ENCODE assay signal across 14 cellular contexts in genomic region chr16:68313116-68313515, GRCh38. TPM values are rescaled to one million over a fixed set of nuclear protein-coding genes. Genes with fewer than 3 reads are reported as not detected.
A peak's percentile ranks its signal among the peaks of the same experiment; 100 is the strongest.
DNase-seq lines count a peak whose midpoint lies in the region; ATAC-seq and TF ChIP-seq lines count a peak whose summit lies in the region.
"Had no signal": no experiment of that assay in that cellular context is flagged by ENCODE, and none has a peak within 500 bp of the region (broad histone marks: within the 10 kb centered on the region; RNA-seq: fewer than 3 reads in every experiment).

No MANE protein-coding gene starts in this region.

- intact Hi-C loops in activated CD8-positive, alpha-beta T cell treated with anti-CD3 and anti-CD28 coated beads for 36 hours (cut with micrococcal nuclease), result loop anchor here (5.0 kb wide), 1 partner anchor 46 kb away; no protein-coding TSS in a partner anchor
- intact Hi-C loops in Caco-2 (cut with micrococcal nuclease; ENCODE audit: unreplicated experiment), result loop anchor here (5.0 kb wide), 1 partner anchor 46 kb away; no protein-coding TSS in a partner anchor

- no peak for ATAC-seq in activated CD8-positive, alpha-beta T cell treated with anti-CD3 and anti-CD28 coated beads for 36 hours
- no peak for ATAC-seq in activated CD8-positive, alpha-beta T cell treated with anti-CD3 and anti-CD28 coated beads, Interleukin-2, amount 10 ng/mL, durations not matched to agents 7 days and 5 days
- ATAC-seq: PC-3 had no signal

- POLR2A ChIA-PET in activated CD8-positive, alpha-beta T cell treated with anti-CD3 and anti-CD28 coated beads for 36 hours (lab: Charles Lee), result no interaction called here
- POLR2A ChIA-PET in activated CD8-positive, alpha-beta T cell treated with anti-CD3 and anti-CD28 coated beads, Interleukin-2, amount 10 ng/mL, durations not matched to agents 7 days and 5 days (lab: Charles Lee), result no interaction called here
- POLR2A ChIA-PET in Caco-2 (lab: Charles Lee), result no interaction called here

- H3K27ac Mint-ChIP-seq in activated CD8-positive, alpha-beta T cell treated with anti-CD3 and anti-CD28 coated beads for 36 hours, result no peak overlapping the region
- H3K27ac Mint-ChIP-seq in activated CD8-positive, alpha-beta T cell treated with anti-CD3 and anti-CD28 coated beads, Interleukin-2, amount 10 ng/mL, durations not matched to agents 7 days and 5 days, result no peak overlapping the region
- H3K27ac Mint-ChIP-seq in Caco-2 (ENCODE audit: unreplicated experiment) (peak overlapping the region; percentile 62), immature natural killer cell (peak overlapping the region in 5 of 6 donors; percentile 1 to 74 (median 34))

- H3K4me3 ChIP-seq in Caco-2 (ENCODE audit: low read depth, low read length) (no peak overlapping the region), WERI-Rb-1 (ENCODE audit: low read depth, low read length) (no peak overlapping the region)

- CTCF ChIA-PET in activated CD8-positive, alpha-beta T cell treated with anti-CD3 and anti-CD28 coated beads for 36 hours (lab: Charles Lee), result interaction anchor here (1.0 to 3.1 kb wide), 2 partner anchors 49 to 51 kb away, joined by 4 to 10 read pairs; partner anchors contain the start of gene SLC7A6
- CTCF ChIA-PET in activated CD8-positive, alpha-beta T cell treated with anti-CD3 and anti-CD28 coated beads, Interleukin-2, amount 10 ng/mL, durations not matched to agents 7 days and 5 days (lab: Charles Lee), result no interaction called here
- CTCF ChIA-PET in Caco-2 (lab: Charles Lee), result no interaction called here

- DNase-seq in activated CD8-positive, alpha-beta T cell treated with anti-CD3 and anti-CD28 coated beads for 36 hours, result no peak
- no peak for DNase-seq in activated CD8-positive, alpha-beta T cell treated with anti-CD3 and anti-CD28 coated beads, Interleukin-2, amount 10 ng/mL, durations not matched to agents 7 days and 5 days
- no peak for DNase-seq in Caco-2
- peak; percentile 17 for DNase-seq in WERI-Rb-1
- no peak for DNase-seq in immature natural killer cell
- no peak for DNase-seq in DMS153 (lab: John Stamatoyannopoulos, UW)
- no peak for DNase-seq in stimulated activated CD4-positive, alpha-beta T cell treated with anti-CD3 and anti-CD28 coated beads, Interleukin-2, amount 100 ng/mL, for 48 hours
- DNase-seq in SKM-1 (lab: John Stamatoyannopoulos, UW; ENCODE audit: unreplicated experiment), result no peak
- DNase-seq: 8988T; C1 segment of cervical spinal cord; NCI-H1436 treated with DMSO at 0.1 percent for 48 hours; NCI-H2081; NK-92 treated with Interleukin-12 subunit alpha and Interleukin-12 subunit beta, amount 100 ng/mL, for 24 hours; PC-3 had no signal

- H3K27ac ChIP-seq in WERI-Rb-1, result peak overlapping the region; percentile 70

- no peaks in the 10 kb centered on the region for H3K9me3 Mint-ChIP-seq in activated CD8-positive, alpha-beta T cell treated with anti-CD3 and anti-CD28 coated beads for 36 hours
- H3K9me3 Mint-ChIP-seq in activated CD8-positive, alpha-beta T cell treated with anti-CD3 and anti-CD28 coated beads, Interleukin-2, amount 10 ng/mL, durations not matched to agents 7 days and 5 days (ENCODE audit: insufficient read depth), result no peaks in the 10 kb centered on the region
- H3K9me3 Mint-ChIP-seq in Caco-2 (ENCODE audit: unreplicated experiment) (no peaks in the 10 kb centered on the region), immature natural killer cell (no peaks in the 10 kb centered on the region)

- TF ChIP-seq CTCF in activated CD8-positive, alpha-beta T cell treated with anti-CD3 and anti-CD28 coated beads for 36 hours (IDR thresholded peaks at IDR 0.05), result no peak
- TF ChIP-seq CTCF in Caco-2 (IDR thresholded peaks at IDR 0.05; ENCODE audit: insufficient read depth in 1 of 2, low read depth in 1 of 2, low read length in 1 of 2, severe bottlenecking in 1 of 2, unreplicated experiment in 1 of 2), result no peak
- TF ChIP-seq CTCF in WERI-Rb-1 (IDR thresholded peaks at IDR 0.05; ENCODE audit: low read depth, low read length), result no peak

- peaks cover 38% of the 10 kb centered on the region for H3K36me3 Mint-ChIP-seq in activated CD8-positive, alpha-beta T cell treated with anti-CD3 and anti-CD28 coated beads for 36 hours (ENCODE audit: low read depth)
- peaks cover 46% of the 10 kb centered on the region for H3K36me3 Mint-ChIP-seq in activated CD8-positive, alpha-beta T cell treated with anti-CD3 and anti-CD28 coated beads, Interleukin-2, amount 10 ng/mL, durations not matched to agents 7 days and 5 days (ENCODE audit: low read depth)
- H3K36me3 Mint-ChIP-seq in Caco-2 (ENCODE audit: insufficient read depth, unreplicated experiment) (peaks cover 88% of the 10 kb centered on the region), immature natural killer cell (peaks cover 0 to 17% (median 11%) of the 10 kb centered on the region in 3 donors)

- no TSS peak for BruUV-seq in Caco-2 (replicated peaks; lab: Mats Ljungman, UMichigan)

- no peaks in the 10 kb centered on the region for H3K27me3 Mint-ChIP-seq in activated CD8-positive, alpha-beta T cell treated with anti-CD3 and anti-CD28 coated beads for 36 hours
- H3K27me3 Mint-ChIP-seq in activated CD8-positive, alpha-beta T cell treated with anti-CD3 and anti-CD28 coated beads, Interleukin-2, amount 10 ng/mL, durations not matched to agents 7 days and 5 days (ENCODE audit: low read depth), result no peaks in the 10 kb centered on the region
- H3K27me3 Mint-ChIP-seq in Caco-2 (ENCODE audit: insufficient read depth, unreplicated experiment), result no peaks in the 10 kb centered on the region
- H3K27me3 Mint-ChIP-seq in immature natural killer cell (ENCODE audit: low read depth in 3 of 3), result peaks cover 0 to 7% (median 0%) of the 10 kb centered on the region in 3 donors

- H3K27me3 ChIP-seq in Caco-2 (replicated peaks; ENCODE audit: control insufficient read depth, insufficient read depth, low read length) (no peaks in the 10 kb centered on the region), WERI-Rb-1 (ENCODE audit: insufficient read depth, low read depth, severe bottlenecking) (no peaks in the 10 kb centered on the region)

- H3K9me3 ChIP-seq in Caco-2, result no peaks in the 10 kb centered on the region
- no peaks in the 10 kb centered on the region for H3K9me3 ChIP-seq in WERI-Rb-1 (ENCODE audit: severe bottlenecking)

- peaks cover 37% of the 10 kb centered on the region for H3K4me1 Mint-ChIP-seq in activated CD8-positive, alpha-beta T cell treated with anti-CD3 and anti-CD28 coated beads for 36 hours (ENCODE audit: low read depth)
- peaks cover 38% of the 10 kb centered on the region for H3K4me1 Mint-ChIP-seq in activated CD8-positive, alpha-beta T cell treated with anti-CD3 and anti-CD28 coated beads, Interleukin-2, amount 10 ng/mL, durations not matched to agents 7 days and 5 days (ENCODE audit: low read depth)
- H3K4me1 Mint-ChIP-seq in Caco-2 (ENCODE audit: low read depth, unreplicated experiment) (peaks cover 39% of the 10 kb centered on the region), immature natural killer cell (peaks cover 41 to 49% of the 10 kb centered on the region in 2 donors)

- H3K4me3 Mint-ChIP-seq in activated CD8-positive, alpha-beta T cell treated with anti-CD3 and anti-CD28 coated beads for 36 hours, result peak overlapping the region; percentile 46
- H3K4me3 Mint-ChIP-seq in activated CD8-positive, alpha-beta T cell treated with anti-CD3 and anti-CD28 coated beads, Interleukin-2, amount 10 ng/mL, durations not matched to agents 7 days and 5 days, result no peak overlapping the region
- H3K4me3 Mint-ChIP-seq in Caco-2 (ENCODE audit: unreplicated experiment) (peak overlapping the region; percentile 77), immature natural killer cell (no peak overlapping the region)

- peaks cover 35% of the 10 kb centered on the region for H3K4me1 ChIP-seq in Caco-2

- H3K36me3 ChIP-seq in Caco-2 (ENCODE audit: control insufficient read depth, insufficient read depth, low read length) (peaks cover 5% of the 10 kb centered on the region), WERI-Rb-1 (peaks cover 26% of the 10 kb centered on the region)

RNA-seq across cellular contexts. Expression of gene PRMT7, which starts 2.3 kb away (rescaled TPM):
- total RNA-seq in activated CD8-positive, alpha-beta T cell treated with anti-CD3 and anti-CD28 coated beads for 36 hours, result 10 to 100 TPM; 67.4 to 78.4 TPM
- 10 to 100 TPM; 70.4 to 73.2 TPM for total RNA-seq in activated CD8-positive, alpha-beta T cell treated with anti-CD3 and anti-CD28 coated beads, Interleukin-2, amount 10 ng/mL, durations not matched to agents 7 days and 5 days
- 156 and 166 TPM in 2 replicates for total RNA-seq in Caco-2 (2022)
- 10 to 100 TPM; 30.8 to 51.8 (median 44.2) TPM for polyA plus RNA-seq in immature natural killer cell

RNA-seq across cellular contexts. Expression of gene SLC7A6OS, which starts 2.4 kb away (rescaled TPM):
- 10 to 100 TPM; 20.2 to 23.1 TPM for total RNA-seq in activated CD8-positive, alpha-beta T cell treated with anti-CD3 and anti-CD28 coated beads for 36 hours
- 10 to 100 TPM; 26.3 to 30.7 TPM for total RNA-seq in activated CD8-positive, alpha-beta T cell treated with anti-CD3 and anti-CD28 coated beads, Interleukin-2, amount 10 ng/mL, durations not matched to agents 7 days and 5 days
- 34.0 and 34.2 TPM in 2 replicates for total RNA-seq in Caco-2 (2022)
- 10 to 100 TPM; 22.7 to 31.2 (median 24.4) TPM for polyA plus RNA-seq in immature natural killer cell

RNA-seq across cellular contexts. Expression of gene SLC7A6, which starts 48.8 kb away (rescaled TPM):
- total RNA-seq in activated CD8-positive, alpha-beta T cell treated with anti-CD3 and anti-CD28 coated beads for 36 hours, result 10 to 100 TPM; 73.8 to 76.9 TPM
- total RNA-seq in activated CD8-positive, alpha-beta T cell treated with anti-CD3 and anti-CD28 coated beads, Interleukin-2, amount 10 ng/mL, durations not matched to agents 7 days and 5 days, result 10 to 100 TPM; 84.1 to 85.0 TPM
- 236 and 267 TPM in 2 replicates for total RNA-seq in Caco-2 (2022)
- 10 to 100 TPM in 1 of 3 donors, 1 to 10 TPM in 2; 1.9 to 12.8 (median 6.0) TPM for polyA plus RNA-seq in immature natural killer cell

Comparison
In these comparisons a context has a peak if more than half of its experiments do, and no peak if none do; other contexts are left out.
1. H3K4me3 Mint-ChIP-seq: peak in activated CD8-positive, alpha-beta T cell treated with anti-CD3 and anti-CD28 coated beads for 36 hours (single experiment) and Caco-2 (single experiment); none in activated CD8-positive, alpha-beta T cell treated with anti-CD3 and anti-CD28 coated beads, Interleukin-2, amount 10 ng/mL, durations not matched to agents 7 days and 5 days (single experiment) and immature natural killer cell (0 of 5).
2. H3K27ac Mint-ChIP-seq: peak in Caco-2 (single experiment) and immature natural killer cell (5 of 6); none in activated CD8-positive, alpha-beta T cell treated with anti-CD3 and anti-CD28 coated beads for 36 hours (single experiment) and activated CD8-positive, alpha-beta T cell treated with anti-CD3 and anti-CD28 coated beads, Interleukin-2, amount 10 ng/mL, durations not matched to agents 7 days and 5 days (single experiment).